ENCODE assay signal across 1 cellular context in genomic region chr6:167098825-167099225, GRCh38.
TF ChIP-seq lines count a peak whose summit lies in the region.

No MANE protein-coding gene starts in this region.

TF ChIP-seq in HEK293, 187 proteins besides CTCF, POLR2A, EP300 and RAD21 (continued from another document):
- TF ChIP-seq ZNF513 (tag by site-specific recombination; IDR thresholded peaks at IDR 0.05), result peak; percentile 36; the same call in 1 of the 2 replicates
